In the genomic region with DNA sequence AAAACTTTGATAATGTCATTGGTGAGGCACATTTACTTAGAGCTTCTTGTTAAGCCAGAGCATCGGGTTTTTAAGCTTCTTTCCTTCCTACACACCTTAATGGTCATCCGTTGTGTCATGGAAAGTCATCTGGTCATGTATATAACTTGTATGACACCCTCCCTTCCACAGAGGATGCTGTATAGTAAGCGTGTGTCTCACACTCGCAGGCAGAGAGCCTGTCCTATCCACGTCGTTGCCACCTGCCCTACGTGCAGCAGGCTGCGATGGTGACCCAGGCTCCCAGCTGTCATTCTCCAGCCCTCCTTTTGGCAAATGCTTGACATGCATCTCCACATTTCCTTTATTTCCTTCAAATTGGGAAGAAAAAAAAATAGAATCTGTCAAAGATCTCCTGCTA, we compare ENCODE assay signal across 19 cellular contexts.
DNase-seq lines count a peak whose midpoint lies in the region; ATAC-seq, FAIRE-seq and TF ChIP-seq lines count a peak whose summit lies in the region.
"Had no signal": no experiment of that assay in that cellular context is flagged by ENCODE, and none has a peak within 500 bp of the region (broad histone marks: within the 10 kb centered on the region; RNA-seq: fewer than 3 reads in every experiment).

No MANE protein-coding gene starts in this region.

- H3K9me3 ChIP-seq in BLaER1 treated with 17β-estradiol and CSF1 and Interleukin-3, amounts not matched to agents 10 nM and 100 nM (replicated peaks in 1 of 11): peaks cover 0 to 23% (median 8%) of the 10 kb centered on the region in 11 experiments; a peak in 8 of 22 replicates
- no peaks in the 10 kb centered on the region for H3K9me3 ChIP-seq in H1 (ENCODE audit: insufficient read depth in 2 of 2, low read depth in 1 of 2, low read length in 1 of 2)
- H3K9me3 ChIP-seq: body of pancreas, uterus had no signal

- H3K4me3 Mint-ChIP-seq in GM23338: no peak overlapping the region
- H3K4me3 Mint-ChIP-seq: CD4-positive, alpha-beta memory T cell; neural progenitor cell had no signal

- H3K4ac ChIP-seq in H1 (replicated peaks; ENCODE audit: insufficient read length, low read depth, low read length): peak overlapping the region; percentile 17

- no peak overlapping the region for H3K18ac ChIP-seq in H1 (ENCODE audit: extremely low read depth, low read length)

- H3K27ac Mint-ChIP-seq in GM23338: no peak overlapping the region
- H3K27ac Mint-ChIP-seq: CD4-positive, alpha-beta memory T cell; neural progenitor cell had no signal

- no peak for DNase-seq in GM23338 (ENCODE audit: low spot score)
- DNase-seq in NCI-H748 (lab: John Stamatoyannopoulos, UW; ENCODE audit: unreplicated experiment): peak; percentile 89
- peak in 1 of 2 experiments; percentile 35 for DNase-seq in H1 (ENCODE audit: low read depth in 1 of 2, low spot score in 2 of 2)
- no peak for DNase-seq in Right ventricle myocardium inferior (ENCODE audit: missing footprints)
- DNase-seq in DMS 273 treated with DMSO at 0.1 percent for 48 hours (lab: John Stamatoyannopoulos, UW): no peak
- DNase-seq: ACHN; body of pancreas; CD4-positive, alpha-beta memory T cell; GOT3; NCI-H1694; PC-9; stimulated activated CD4-positive, alpha-beta T cell treated with anti-CD3 and anti-CD28 coated beads, Interleukin-4, amount 100 ng/mL, for 4 hours; uterus had no signal

- no peaks in the 10 kb centered on the region; the same call in 2 of the 3 replicates for H3K36me3 Mint-ChIP-seq in GM23338 (ENCODE audit: low read depth)
- H3K36me3 Mint-ChIP-seq: CD4-positive, alpha-beta memory T cell; neural progenitor cell had no signal

- TF ChIP-seq CTCF in GM23338 (conservative IDR thresholded peaks at IDR 0.05; ENCODE audit: low read depth in 2 of 2) (no peak), H1 (IDR thresholded peaks at IDR 0.05; ENCODE audit: control extremely low read depth in 1 of 3, insufficient read depth in 1 of 3, low read depth in 1 of 3, low read length in 3 of 3) (no peak)

- peak overlapping the region; percentile 29 to 83 (median 77); a peak in 21 of 22 replicates for H3K4me2 ChIP-seq in BLaER1 treated with 17β-estradiol and CSF1 and Interleukin-3, amounts not matched to agents 10 nM and 100 nM
- H3K4me2 ChIP-seq in GM23338 (no peak overlapping the region), H1 (ENCODE audit: insufficient read depth in 1 of 2, low read depth in 2 of 2, low read length in 2 of 2) (no peak overlapping the region)
- H3K4me2 ChIP-seq: neural progenitor cell, PC-9 had no signal

- no peak for TF ChIP-seq EP300 in H1 (IDR thresholded peaks at IDR 0.05; ENCODE audit: borderline replicate concordance in 1 of 2, low read depth in 2 of 2, low read length in 2 of 2)

- no peak overlapping the region for H2BK120ac ChIP-seq in H1 (replicated peaks; ENCODE audit: low read depth, low read length)

- intact Hi-C loops in Right ventricle myocardium inferior (cut with DNase I): no loop called here

- no peak for TF ChIP-seq RAD21 in H1 (IDR thresholded peaks at IDR 0.05 in 1 of 2, conservative IDR thresholded peaks at IDR 0.05 in 1 of 2; ENCODE audit: low read depth in 2 of 2, low read length in 2 of 2)

- peak overlapping the region in 6 of 11 experiments; percentile 27 to 65 (median 54); a peak in 11 of 22 replicates for H3K27ac ChIP-seq in BLaER1 treated with 17β-estradiol and CSF1 and Interleukin-3, amounts not matched to agents 10 nM and 100 nM
- H3K27ac ChIP-seq in GM23338 (ENCODE audit: low read depth): no peak overlapping the region
- H3K27ac ChIP-seq in H1 (ENCODE audit: low read depth, low read length): no peak overlapping the region
- H3K27ac ChIP-seq: body of pancreas, neural progenitor cell, PC-9, SK-N-MC, uterus had no signal

- peak overlapping the region in 4 of 11 experiments; percentile 16 to 52 (median 32); a peak in 4 of 22 replicates for H3K9ac ChIP-seq in BLaER1 treated with 17β-estradiol and CSF1 and Interleukin-3, amounts not matched to agents 10 nM and 100 nM
- H3K9ac ChIP-seq in H1 (replicated peaks in 1 of 4; ENCODE audit: extremely low read depth in 1 of 4, low read depth in 3 of 4, low read length in 3 of 4): no peak overlapping the region
- H3K9ac ChIP-seq: neural progenitor cell had no signal

- no peak overlapping the region for H4K8ac ChIP-seq in H1 (ENCODE audit: extremely low read depth, insufficient read depth, low read length)

- H2BK5ac ChIP-seq in H1 (ENCODE audit: low read depth, low read length): no peak overlapping the region

- 96% methylated on average over 8 of the region's 8 CpGs; no CpG with 5 or more reads in 1 of the 2 experiments for WGBS in H1 (ENCODE audit: extremely low coverage in 1 of 2, insufficient coverage in 1 of 2, insufficient read length in 1 of 2, insufficient replicate concordance in 2 of 2, low coverage in 1 of 2, low lambda C conversion rate in 2 of 2, missing lambda C conversion rate in 1 of 2), 2 experiments

- no peak overlapping the region for H3K14ac ChIP-seq in H1 (ENCODE audit: insufficient read length)

- H3K4me1 ChIP-seq in BLaER1 treated with 17β-estradiol and CSF1 and Interleukin-3, amounts not matched to agents 10 nM and 100 nM: peaks cover 24 to 79% (median 65%) of the 10 kb centered on the region in 10 experiments
- H3K4me1 ChIP-seq in GM23338 (ENCODE audit: insufficient read depth) (peaks cover 25% of the 10 kb centered on the region), H1 (replicated peaks in 1 of 4; ENCODE audit: control insufficient read depth in 3 of 4, insufficient read depth in 4 of 4, low read length in 3 of 4) (peaks cover 5 to 17% (median 11%) of the 10 kb centered on the region in 4 experiments; a peak in 5 of 7 replicates)
- H3K4me1 ChIP-seq: uterus had no signal

- no peak overlapping the region for H2AK5ac ChIP-seq in H1 (ENCODE audit: low read depth, low read length)

- H3K23me2 ChIP-seq in H1 (ENCODE audit: low read depth, low read length): no peaks in the 10 kb centered on the region; the same call in 1 of the 2 replicates

- H2AFZ ChIP-seq in GM23338 (peak overlapping the region; percentile 44; the same call in 1 of the 2 replicates), H1 (ENCODE audit: low read length) (no peak overlapping the region)
- H2AFZ ChIP-seq: neural progenitor cell, PC-9 had no signal

- ATAC-seq in GM23338 (no peak), GM21381 (IDR thresholded peaks at IDR 0.05; ENCODE audit: unreplicated experiment) (no peak), Right ventricle myocardium inferior (no peak), HG02623 (IDR thresholded peaks at IDR 0.05; ENCODE audit: unreplicated experiment) (no peak)
- ATAC-seq: body of pancreas, left lobe of liver had no signal

- H3K79me2 ChIP-seq in GM23338 (replicated peaks; ENCODE audit: insufficient read depth): no peaks in the 10 kb centered on the region
- H3K79me2 ChIP-seq in H1 (ENCODE audit: control insufficient read depth in 1 of 2, insufficient read depth in 2 of 2, low read length in 2 of 2): no peaks in the 10 kb centered on the region

- no peak for FAIRE-seq in H1 (lab: Jason Lieb, UNC)

- H3K56ac ChIP-seq in H1 (replicated peaks; ENCODE audit: insufficient read length, low read depth, low read length): no peak overlapping the region

- TF ChIP-seq POLR2A in H1 (IDR thresholded peaks at IDR 0.05; ENCODE audit: control extremely low read depth in 1 of 2, low read depth in 2 of 2, low read length in 2 of 2): no peak

- no peaks in the 10 kb centered on the region for H4K20me1 ChIP-seq in BLaER1 treated with 17β-estradiol and CSF1 and Interleukin-3, amounts not matched to agents 10 nM and 100 nM
- H4K20me1 ChIP-seq in GM23338 (replicated peaks; ENCODE audit: insufficient read depth): no peaks in the 10 kb centered on the region
- no peaks in the 10 kb centered on the region for H4K20me1 ChIP-seq in H1 (replicated peaks in 1 of 2; ENCODE audit: control insufficient read depth in 1 of 2, insufficient read depth in 2 of 2, low read length in 2 of 2)

- no peak overlapping the region for H2BK20ac ChIP-seq in H1 (ENCODE audit: low read length)

- H2BK15ac ChIP-seq in H1 (ENCODE audit: low read length): no peak overlapping the region; the same call in 1 of the 2 replicates

- peaks cover 41% of the 10 kb centered on the region for H3K4me1 Mint-ChIP-seq in GM23338
- H3K4me1 Mint-ChIP-seq: CD4-positive, alpha-beta memory T cell had no signal

- peak overlapping the region; percentile 33; the same call in 1 of the 2 replicates for H2BK12ac ChIP-seq in H1 (ENCODE audit: low read depth, low read length)

- H3K23ac ChIP-seq in H1 (ENCODE audit: insufficient read length): no peak overlapping the region

- H4K5ac ChIP-seq in H1 (ENCODE audit: insufficient read length, low read depth, low read length): no peak overlapping the region

- no peaks in the 10 kb centered on the region for H3K79me1 ChIP-seq in H1 (ENCODE audit: low read depth, low read length)

- H3K36me3 ChIP-seq in BLaER1 treated with 17β-estradiol and CSF1 and Interleukin-3, amounts not matched to agents 10 nM and 100 nM: no peaks in the 10 kb centered on the region
- H3K36me3 ChIP-seq in GM23338 (ENCODE audit: insufficient read depth): no peaks in the 10 kb centered on the region
- no peaks in the 10 kb centered on the region for H3K36me3 ChIP-seq in H1 (ENCODE audit: control insufficient read depth in 2 of 4, insufficient read depth in 4 of 4, low read length in 3 of 4)
- H3K36me3 ChIP-seq: neural progenitor cell, uterus had no signal

- H3K9me2 ChIP-seq in GM23338 (ENCODE audit: insufficient read depth): peaks cover 9% of the 10 kb centered on the region

- peak overlapping the region in 3 of 10 experiments; percentile 5 to 30 (median 30); a peak in 3 of 20 replicates for H3K4me3 ChIP-seq in BLaER1 treated with 17β-estradiol and CSF1 and Interleukin-3, amounts not matched to agents 10 nM and 100 nM
- H3K4me3 ChIP-seq in GM23338: no peak overlapping the region
- H3K4me3 ChIP-seq in H1 (ENCODE audit: extremely low read depth in 1 of 4, insufficient read depth in 2 of 4, low read depth in 3 of 4, low read length in 4 of 4): no peak overlapping the region
- H3K4me3 ChIP-seq: body of pancreas, neural progenitor cell, PC-9, SK-N-MC, uterus had no signal

- peaks cover 8% of the 10 kb centered on the region for H3K27me3 Mint-ChIP-seq in GM23338 (ENCODE audit: insufficient read depth, low read depth, poor library complexity)
- H3K27me3 Mint-ChIP-seq: CD4-positive, alpha-beta memory T cell had no signal

- peaks cover 18% of the 10 kb centered on the region for H3F3A ChIP-seq in GM23338 (replicated peaks; ENCODE audit: low read depth)

- CTCF ChIA-PET in H1 (lab: Charles Lee; ENCODE audit: partially characterized antibody): interaction anchor here (4.4 kb wide), 1 partner anchor 9 kb away, joined by 20 read pairs; no protein-coding TSS in a partner anchor

- POLR2A ChIA-PET in H1 (lab: Charles Lee; ENCODE audit: partially characterized antibody): interaction anchor here (1.6 kb wide), 1 partner anchor 16 kb away, joined by 3 read pairs; no protein-coding TSS in a partner anchor

- H4K91ac ChIP-seq in H1 (replicated peaks; ENCODE audit: insufficient read length, low read length): no peak overlapping the region

- no peaks in the 10 kb centered on the region for H3K27me3 ChIP-seq in BLaER1 treated with 17β-estradiol and CSF1 and Interleukin-3, amounts not matched to agents 10 nM and 100 nM
- no peaks in the 10 kb centered on the region for H3K27me3 ChIP-seq in GM23338 (ENCODE audit: insufficient read depth)
- peaks cover 0 to 4% (median 1%) of the 10 kb centered on the region in 4 experiments; a peak in 3 of 7 replicates for H3K27me3 ChIP-seq in H1 (replicated peaks in 1 of 4; ENCODE audit: control insufficient read depth in 3 of 4, extremely low read depth in 1 of 4, insufficient read depth in 3 of 4, low read length in 3 of 4)
- H3K27me3 ChIP-seq: body of pancreas, neural progenitor cell, uterus had no signal

- peaks cover 3% of the 10 kb centered on the region; the same call in 1 of the 3 replicates for H3K9me3 Mint-ChIP-seq in GM23338
- H3K9me3 Mint-ChIP-seq: CD4-positive, alpha-beta memory T cell; neural progenitor cell had no signal

Comparison
In these comparisons a context has a peak if more than half of its experiments do, and no peak if none do; other contexts are left out.
1. H3K27ac ChIP-seq: peak in BLaER1 treated with 17β-estradiol and CSF1 and Interleukin-3, amounts not matched to agents 10 nM and 100 nM (6 of 11); none in GM23338 (single experiment) and H1 (single experiment).
2. H3K4me2 ChIP-seq: peak in BLaER1 treated with 17β-estradiol and CSF1 and Interleukin-3, amounts not matched to agents 10 nM and 100 nM (11 of 11); none in GM23338 (single experiment) and H1 (0 of 2).